29 cellular contexts compared by ENCODE assay signal in genomic region chr12:132285311-132285741, GRCh38. TPM values are rescaled to one million over a fixed set of nuclear protein-coding genes. Genes with fewer than 3 reads are reported as not detected.
DNase-seq lines count a peak whose midpoint lies in the region; ATAC-seq, FAIRE-seq and TF ChIP-seq lines count a peak whose summit lies in the region.
"Had no signal": no experiment of that assay in that cellular context is flagged by ENCODE, and none has a peak within 500 bp of the region (broad histone marks: within the 10 kb centered on the region; RNA-seq: fewer than 3 reads in every experiment).

No MANE protein-coding gene starts in this region.

- H3K36me3 Mint-ChIP-seq in natural killer cell treated with Interleukin-12 subunit alpha and Interleukin-12 subunit beta and Interleukin-15 and Interleukin-18, amount 100 ng/mL, for 72 hours = no peaks in the 10 kb centered on the region
- no peaks in the 10 kb centered on the region for H3K36me3 Mint-ChIP-seq in natural killer cell
- H3K36me3 Mint-ChIP-seq in nephron (ENCODE audit: low read depth) = no peaks in the 10 kb centered on the region
- H3K36me3 Mint-ChIP-seq: activated naive CD8-positive, alpha-beta T cell treated with anti-CD3 and anti-CD28 coated beads, Interleukin-2, amount 10 ng/mL, durations not matched to agents 7 days and 5 days; type B pancreatic cell had no signal

- H3K9me3 Mint-ChIP-seq in natural killer cell treated with Interleukin-12 subunit alpha and Interleukin-12 subunit beta and Interleukin-15 and Interleukin-18, amount 100 ng/mL, for 72 hours = no peaks in the 10 kb centered on the region
- no peaks in the 10 kb centered on the region for H3K9me3 Mint-ChIP-seq in natural killer cell
- peaks cover 2% of the 10 kb centered on the region for H3K9me3 Mint-ChIP-seq in nephron
- H3K9me3 Mint-ChIP-seq: activated naive CD8-positive, alpha-beta T cell treated with anti-CD3 and anti-CD28 coated beads, Interleukin-2, amount 10 ng/mL, durations not matched to agents 7 days and 5 days; type B pancreatic cell had no signal

- 61 to 70% (median 66%) methylated on average over 22 of the region's 22 CpGs for WGBS in small intestine, 3 donors

- no peak overlapping the region for H3K4me3 Mint-ChIP-seq in natural killer cell treated with Interleukin-12 subunit alpha and Interleukin-12 subunit beta and Interleukin-15 and Interleukin-18, amount 100 ng/mL, for 72 hours
- no peak overlapping the region for H3K4me3 Mint-ChIP-seq in natural killer cell
- peak overlapping the region; percentile 35 to 70 (median 63) for H3K4me3 Mint-ChIP-seq in nephron
- H3K4me3 Mint-ChIP-seq: activated naive CD8-positive, alpha-beta T cell treated with anti-CD3 and anti-CD28 coated beads, Interleukin-2, amount 10 ng/mL, durations not matched to agents 7 days and 5 days; HFFc6; type B pancreatic cell had no signal

- no peak for FAIRE-seq in small intestine (lab: Jason Lieb, UNC)
- FAIRE-seq: GM19239, RCC 7860 had no signal

- H3K4me3 ChIP-seq in small intestine (ENCODE audit: low read depth in 1 of 2, low read length in 2 of 2) = no peak overlapping the region
- H3K4me3 ChIP-seq: gastrocnemius medialis, SK-N-MC, smooth muscle cell had no signal

- no peaks in the 10 kb centered on the region for H3K4me1 ChIP-seq in small intestine (ENCODE audit: control insufficient read depth in 2 of 2, insufficient read depth in 1 of 2, low read depth in 1 of 2, low read length in 1 of 2)
- H3K4me1 ChIP-seq: gastrocnemius medialis had no signal

- TF ChIP-seq CTCF in natural killer cell (IDR thresholded peaks at IDR 0.05) (no peak), nephron (IDR thresholded peaks at IDR 0.05; ENCODE audit: unreplicated experiment in 3 of 3) (no peak)

- no peaks in the 10 kb centered on the region for H3K36me3 ChIP-seq in small intestine (ENCODE audit: control insufficient read depth in 2 of 2, insufficient read depth in 2 of 2, low read length in 2 of 2)
- H3K36me3 ChIP-seq: gastrocnemius medialis had no signal

- no peak overlapping the region for H3K27ac Mint-ChIP-seq in natural killer cell treated with Interleukin-12 subunit alpha and Interleukin-12 subunit beta and Interleukin-15 and Interleukin-18, amount 100 ng/mL, for 72 hours
- H3K27ac Mint-ChIP-seq in natural killer cell = no peak overlapping the region
- peak overlapping the region in 1 of 3 experiments; percentile 73 for H3K27ac Mint-ChIP-seq in nephron
- H3K27ac Mint-ChIP-seq: activated naive CD8-positive, alpha-beta T cell treated with anti-CD3 and anti-CD28 coated beads, Interleukin-2, amount 10 ng/mL, durations not matched to agents 7 days and 5 days; HFFc6; type B pancreatic cell had no signal

- H3K9me3 ChIP-seq in small intestine (ENCODE audit: control insufficient read depth, low read depth) = no peaks in the 10 kb centered on the region
- H3K9me3 ChIP-seq: gastrocnemius medialis had no signal

- H3K27ac ChIP-seq in small intestine (ENCODE audit: low read depth in 1 of 2, low read length in 1 of 2) = no peak overlapping the region
- H3K27ac ChIP-seq: gastrocnemius medialis, SK-N-MC had no signal

- peak; percentile 49 for DNase-seq in natural killer cell treated with Interleukin-12 subunit alpha and Interleukin-12 subunit beta and Interleukin-15 and Interleukin-18, amount 100 ng/mL, for 72 hours (ENCODE audit: low spot score)
- DNase-seq in natural killer cell (no peak), SW480 (ENCODE audit: low spot score) (peak; percentile 49), COR-L47 (lab: John Stamatoyannopoulos, UW) (no peak), small intestine (no peak), EL (no peak)
- DNase-seq: activated CD4-positive, alpha-beta T cell treated with anti-CD3 and anti-CD28 coated beads for 48 hours; activated effector memory CD4-positive, alpha-beta T cell treated with anti-CD3 and anti-CD28 coated beads, Interleukin-2, amount 50 U/mL, for 16 hours; activated naive CD8-positive, alpha-beta T cell treated with anti-CD3 and anti-CD28 coated beads, Interleukin-2, amount 10 ng/mL, durations not matched to agents 7 days and 5 days; activated T-cell treated with anti-CD3 and anti-CD28 coated beads, Interleukin-2, amount 50 U/mL, for 1 hour; DMS79; gastrocnemius medialis; HFFc6; left colon; mesenchymal stem cell; NCI-H1048; NCI-H1694; NCI-H526; stimulated activated CD4-positive, alpha-beta T cell treated with anti-CD3 and anti-CD28 coated beads, Interleukin-1b, Interleukin-23, amount 100 ng/mL, for 48 hours had no signal

- peaks cover 8 to 15% of the 10 kb centered on the region in 2 donors for H3K27me3 Mint-ChIP-seq in natural killer cell treated with Interleukin-12 subunit alpha and Interleukin-12 subunit beta and Interleukin-15 and Interleukin-18, amount 100 ng/mL, for 72 hours
- H3K27me3 Mint-ChIP-seq in natural killer cell (ENCODE audit: low read depth in 2 of 2) (peaks cover 10 to 14% of the 10 kb centered on the region in 2 donors), nephron (ENCODE audit: low read depth) (peaks cover 37% of the 10 kb centered on the region)

- H3K4me1 Mint-ChIP-seq in natural killer cell treated with Interleukin-12 subunit alpha and Interleukin-12 subunit beta and Interleukin-15 and Interleukin-18, amount 100 ng/mL, for 72 hours (ENCODE audit: low read depth in 2 of 2) = peaks cover 0 to 12% of the 10 kb centered on the region in 2 donors
- peaks cover 4 to 5% of the 10 kb centered on the region in 2 donors for H3K4me1 Mint-ChIP-seq in natural killer cell
- H3K4me1 Mint-ChIP-seq in nephron = peaks cover 53% of the 10 kb centered on the region

- ATAC-seq in natural killer cell treated with Interleukin-12 subunit alpha and Interleukin-12 subunit beta and Interleukin-15 and Interleukin-18, amount 100 ng/mL, for 72 hours = no peak
- ATAC-seq in natural killer cell (no peak), HG03565 (IDR thresholded peaks at IDR 0.05; ENCODE audit: unreplicated experiment) (no peak)
- ATAC-seq: gastrocnemius medialis, left colon had no signal

- intact Hi-C loops in natural killer cell (cut with micrococcal nuclease) = no loop called here

- peaks cover 0 to 2% of the 10 kb centered on the region in 2 donors for H3K27me3 ChIP-seq in small intestine (ENCODE audit: control insufficient read depth in 2 of 2, insufficient read depth in 2 of 2, low read length in 2 of 2)

RNA-seq across cellular contexts. Expression of gene GALNT9, which starts 44.1 kb away (rescaled TPM):
- total RNA-seq in natural killer cell treated with Interleukin-12 subunit alpha and Interleukin-12 subunit beta and Interleukin-15 and Interleukin-18, amount 100 ng/mL, for 72 hours = not detected
- not detected for total RNA-seq in natural killer cell
- polyA plus RNA-seq in small intestine = under 1 TPM in 1 of 3 donors, not detected in 2; 0.79 TPM
- total RNA-seq: activated CD8-positive, alpha-beta memory T cell treated with anti-CD3 and anti-CD28 coated beads for 36 hours; activated naive CD8-positive, alpha-beta T cell treated with anti-CD3 and anti-CD28 coated beads, Interleukin-2, amount 10 ng/mL, durations not matched to agents 7 days and 5 days; gastrocnemius medialis; HFFc6; smooth muscle cell; T-helper 2 cell treated with Interferon-gamma antibody and Interleukin-4, amounts not matched to agents 100 ng/mL and 5 ng/mL, for 36 hours had no signal
- polyA plus RNA-seq: BJ had no signal

Comparison
In these comparisons a context has a peak if more than half of its experiments do, and no peak if none do; other contexts are left out.
1. DNase-seq: peak in natural killer cell treated with Interleukin-12 subunit alpha and Interleukin-12 subunit beta and Interleukin-15 and Interleukin-18, amount 100 ng/mL, for 72 hours (single experiment) and SW480 (single experiment); none in natural killer cell (single experiment), COR-L47 (single experiment), small intestine (single experiment) and EL (single experiment).
2. H3K4me3 Mint-ChIP-seq: peak in nephron (3 of 3); none in natural killer cell treated with Interleukin-12 subunit alpha and Interleukin-12 subunit beta and Interleukin-15 and Interleukin-18, amount 100 ng/mL, for 72 hours (single experiment) and natural killer cell (single experiment).